In genomic region chr12:56688129-56688845, GRCh38 we compare ENCODE assay signal across 8 cellular contexts. TPM values are rescaled to one million over a fixed set of nuclear protein-coding genes. Genes with fewer than 3 reads are reported as not detected.
DNase-seq lines count a peak whose midpoint lies in the region; ATAC-seq, FAIRE-seq and TF ChIP-seq lines count a peak whose summit lies in the region.

Gene PTGES3, minus strand, starts transcription at chr12:56688284. Its CDS starts 285 bp downstream, at chr12:56687999.

- ATAC-seq in HG02885 (IDR thresholded peaks at IDR 0.05; ENCODE audit: poor library complexity, unreplicated experiment), result peak; percentile 69
- peak; percentile 72 for ATAC-seq in T-helper 17 cell
- ATAC-seq in left ventricle myocardium superior, result peak; percentile 95
- peak; percentile 93 to 95 (median 94) for ATAC-seq in psoas muscle

- H3K9me3 ChIP-seq in T-helper 17 cell (ENCODE audit: control insufficient read depth, low read length, poor library complexity, severe bottlenecking), result no peaks in the 10 kb centered on the region
- no peaks in the 10 kb centered on the region for H3K9me3 ChIP-seq in psoas muscle

- H3K27me3 ChIP-seq in psoas muscle (ENCODE audit: insufficient read depth in 3 of 3, low read length in 2 of 3), result no peaks in the 10 kb centered on the region

- FAIRE-seq in urothelium cell line (lab: Jason Lieb, UNC), result no peak

- DNase-seq in NCI-H1694 treated with DMSO at 0.1 percent for 48 hours (lab: John Stamatoyannopoulos, UW), result peak; percentile 94
- DNase-seq in T-helper 17 cell, result peak; percentile 94 to 98 (median 98)
- peak; percentile 75 to 100 (median 93) for DNase-seq in amygdala (lab: John Stamatoyannopoulos, UW)
- DNase-seq in left ventricle myocardium superior, result peak; percentile 98
- peak; percentile 98 for DNase-seq in psoas muscle
- DNase-seq in urothelium cell line (ENCODE audit: low spot score), result peak; percentile 99

- no peaks in the 10 kb centered on the region for H3K27me3 Mint-ChIP-seq in T-helper 17 cell

- peaks cover 0 to 9% of the 10 kb centered on the region in 2 donors for H3K36me3 ChIP-seq in psoas muscle (ENCODE audit: insufficient read depth in 1 of 2, low read depth in 1 of 2)

- peak within 1 kb of the TSS; percentile 98 for H3K4me3 Mint-ChIP-seq in T-helper 17 cell

- TF ChIP-seq CTCF in psoas muscle (IDR thresholded peaks at IDR 0.05), result no peak

- peaks cover 23% of the 10 kb centered on the region for H3K4me1 ChIP-seq in psoas muscle

- H3K27ac Mint-ChIP-seq in T-helper 17 cell, result peak within 1 kb of the TSS; percentile 99

- intact Hi-C loops in left ventricle myocardium superior (cut with micrococcal nuclease) (no loop called here), psoas muscle (cut with DNase I) (loop anchor here (2.0 to 5.0 kb wide), 3 partner anchors 34 to 41 kb away; partner anchors contain the start of genes ATP5F1B (in 1 of the 2) and NACA (in 1 of the 2))

- H3K4me3 ChIP-seq in psoas muscle, result peak within 1 kb of the TSS; percentile 94

- peak within 1 kb of the TSS; percentile 99 for H3K27ac ChIP-seq in psoas muscle

- TF ChIP-seq POLR2A in GM15510 (IDR thresholded peaks at IDR 0.05; ENCODE audit: borderline replicate concordance, extremely low read depth, insufficient read length), result peak; percentile 89

- 1% methylated on average over 55 to 64 of the region's 64 CpGs for WGBS in psoas muscle, 3 donors

- H3K36me3 Mint-ChIP-seq in T-helper 17 cell (ENCODE audit: low read depth), result no peaks in the 10 kb centered on the region

- peaks cover 33% of the 10 kb centered on the region for H3K4me1 Mint-ChIP-seq in T-helper 17 cell

RNA-seq across cellular contexts. Expression of gene PTGES3, which starts in this region (rescaled TPM):
- total RNA-seq in T-helper 17 cell (100 to 1,000 TPM; 124 to 127 TPM), left ventricle myocardium superior (137 TPM), psoas muscle (100 to 1,000 TPM; 118 to 192 (median 148) TPM)
- 100 to 1,000 TPM; 141 to 253 (median 165) TPM for polyA plus RNA-seq in psoas muscle

Comparison
In these comparisons a context has a peak if more than half of its experiments do, and no peak if none do; other contexts are left out.
1. Peak in every context shown above with its lines: DNase-seq, ATAC-seq, H3K4me3 ChIP-seq and H3K27ac ChIP-seq.